13 cellular contexts compared by ENCODE assay signal in the genomic region with DNA sequence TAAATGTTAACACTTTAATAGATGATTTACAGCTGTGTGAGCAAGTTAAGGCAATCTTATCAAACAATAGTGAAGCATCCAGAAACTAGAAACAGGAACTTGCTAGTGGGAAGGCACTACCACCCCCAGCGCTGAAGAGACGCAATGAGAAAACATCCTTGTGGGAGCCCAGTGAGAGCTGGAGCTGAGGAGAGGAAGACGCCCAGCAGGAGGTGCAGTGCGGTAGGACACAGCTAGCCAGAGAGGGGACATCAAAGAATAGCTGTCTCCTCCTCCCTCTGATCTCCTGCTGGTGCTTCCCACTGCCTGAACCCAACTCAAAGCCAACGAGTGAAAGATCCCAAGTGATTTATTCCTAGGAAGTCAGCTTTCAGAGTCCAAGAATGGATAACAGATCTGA.
A peak's percentile ranks its signal among the peaks of the same experiment; 100 is the strongest.
DNase-seq lines count a peak whose midpoint lies in the region; ATAC-seq and TF ChIP-seq lines count a peak whose summit lies in the region.
"Had no signal": no experiment of that assay in that cellular context is flagged by ENCODE, and none has a peak within 500 bp of the region (broad histone marks: within the 10 kb centered on the region; RNA-seq: fewer than 3 reads in every experiment).

No MANE protein-coding gene starts in this region.

- no peak for TF ChIP-seq POLR2A in stomach (IDR thresholded peaks at IDR 0.05)

- H3K9me3 ChIP-seq in left ventricle myocardium inferior (replicated peaks) (peaks cover 20% of the 10 kb centered on the region), upper lobe of right lung (no peaks in the 10 kb centered on the region), WERI-Rb-1 (ENCODE audit: severe bottlenecking) (no peaks in the 10 kb centered on the region), stomach (no peaks in the 10 kb centered on the region)
- H3K9me3 ChIP-seq: BE2C, suprapubic skin had no signal

- whole genome bisulfite sequencing in stomach, 5 donors = 26 to 46% (median 32%) methylated on average over 5 of the region's 5 CpGs

- H3K27me3 ChIP-seq in left ventricle myocardium inferior (ENCODE audit: low read depth) = no peaks in the 10 kb centered on the region
- no peaks in the 10 kb centered on the region for H3K27me3 ChIP-seq in upper lobe of right lung
- peaks cover 41% of the 10 kb centered on the region for H3K27me3 ChIP-seq in WERI-Rb-1 (ENCODE audit: insufficient read depth, low read depth, severe bottlenecking)
- H3K27me3 ChIP-seq in stomach = no peaks in the 10 kb centered on the region
- H3K27me3 ChIP-seq: BE2C, suprapubic skin had no signal

- intact Hi-C loops in Right ventricle myocardium inferior (cut with DNase I) (no loop called here), left ventricle myocardium inferior (cut with micrococcal nuclease) (no loop called here), upper lobe of right lung (cut with DNase I) (no loop called here), stomach (cut with DNase I; ENCODE audit: low total_unique reads) (no loop called here)

- DNase-seq in Right ventricle myocardium inferior (ENCODE audit: missing footprints) = no peak
- no peak for DNase-seq in left ventricle myocardium inferior
- peak; percentile 80 for DNase-seq in OCI-M1 (lab: John Stamatoyannopoulos, UW)
- peak; percentile 9 to 38 for DNase-seq in foreskin fibroblast
- no peak for DNase-seq in upper lobe of right lung
- DNase-seq in NCI-H1436 (lab: John Stamatoyannopoulos, UW) = no peak
- no peak for DNase-seq in WERI-Rb-1
- no peak for DNase-seq in stomach
- DNase-seq: BE2C; naive thymus-derived CD8-positive, alpha-beta T cell; NCI-H1694; stimulated activated CD4-positive, alpha-beta T cell treated with anti-CD3 and anti-CD28 coated beads, Interleukin-1b, Interleukin-23, amount 100 ng/mL, for 48 hours had no signal

- TF ChIP-seq CTCF in left ventricle myocardium inferior (IDR thresholded peaks at IDR 0.05; ENCODE audit: borderline replicate concordance) (no peak), foreskin fibroblast (IDR thresholded peaks at IDR 0.05; ENCODE audit: low read depth, low read length) (peak; percentile 7), upper lobe of right lung (IDR thresholded peaks at IDR 0.05) (no peak), WERI-Rb-1 (IDR thresholded peaks at IDR 0.05; ENCODE audit: low read depth, low read length) (no peak), stomach (IDR thresholded peaks at IDR 0.05) (no peak)

- H3K4me1 ChIP-seq in left ventricle myocardium inferior = no peaks in the 10 kb centered on the region
- no peaks in the 10 kb centered on the region for H3K4me1 ChIP-seq in upper lobe of right lung
- H3K4me1 ChIP-seq in stomach = no peaks in the 10 kb centered on the region
- H3K4me1 ChIP-seq: BE2C, suprapubic skin had no signal

- ATAC-seq in Right ventricle myocardium inferior = peak; percentile 50
- peak; percentile 23 for ATAC-seq in upper lobe of right lung
- ATAC-seq: naive thymus-derived CD8-positive, alpha-beta T cell had no signal

- no peak for TF ChIP-seq EP300 in stomach (IDR thresholded peaks at IDR 0.05)

- H3K36me3 ChIP-seq in left ventricle myocardium inferior (no peaks in the 10 kb centered on the region), upper lobe of right lung (no peaks in the 10 kb centered on the region), WERI-Rb-1 (no peaks in the 10 kb centered on the region), stomach (no peaks in the 10 kb centered on the region)
- H3K36me3 ChIP-seq: BE2C, suprapubic skin had no signal

- H3K27ac ChIP-seq in left ventricle myocardium inferior (replicated peaks) = no peak overlapping the region
- H3K27ac ChIP-seq in upper lobe of right lung = no peak overlapping the region
- no peak overlapping the region for H3K27ac ChIP-seq in WERI-Rb-1
- no peak overlapping the region for H3K27ac ChIP-seq in stomach
- H3K27ac ChIP-seq: suprapubic skin had no signal

- H3K4me3 ChIP-seq in left ventricle myocardium inferior = no peak overlapping the region
- H3K4me3 ChIP-seq in foreskin fibroblast (ENCODE audit: low read depth in 1 of 2, low read length in 2 of 2) = no peak overlapping the region
- H3K4me3 ChIP-seq in upper lobe of right lung = no peak overlapping the region
- H3K4me3 ChIP-seq in WERI-Rb-1 (ENCODE audit: low read depth, low read length) = no peak overlapping the region
- H3K4me3 ChIP-seq in stomach = no peak overlapping the region
- H3K4me3 ChIP-seq: suprapubic skin had no signal

Comparison
In these comparisons a context has a peak if more than half of its experiments do, and no peak if none do; other contexts are left out.
1. DNase-seq: peak in OCI-M1 (single experiment) and foreskin fibroblast (2 of 2); none in Right ventricle myocardium inferior (single experiment), left ventricle myocardium inferior (single experiment), upper lobe of right lung (single experiment), NCI-H1436 (single experiment), WERI-Rb-1 (single experiment) and stomach (single experiment).